1 cellular context compared by ENCODE assay signal in the genomic region with DNA sequence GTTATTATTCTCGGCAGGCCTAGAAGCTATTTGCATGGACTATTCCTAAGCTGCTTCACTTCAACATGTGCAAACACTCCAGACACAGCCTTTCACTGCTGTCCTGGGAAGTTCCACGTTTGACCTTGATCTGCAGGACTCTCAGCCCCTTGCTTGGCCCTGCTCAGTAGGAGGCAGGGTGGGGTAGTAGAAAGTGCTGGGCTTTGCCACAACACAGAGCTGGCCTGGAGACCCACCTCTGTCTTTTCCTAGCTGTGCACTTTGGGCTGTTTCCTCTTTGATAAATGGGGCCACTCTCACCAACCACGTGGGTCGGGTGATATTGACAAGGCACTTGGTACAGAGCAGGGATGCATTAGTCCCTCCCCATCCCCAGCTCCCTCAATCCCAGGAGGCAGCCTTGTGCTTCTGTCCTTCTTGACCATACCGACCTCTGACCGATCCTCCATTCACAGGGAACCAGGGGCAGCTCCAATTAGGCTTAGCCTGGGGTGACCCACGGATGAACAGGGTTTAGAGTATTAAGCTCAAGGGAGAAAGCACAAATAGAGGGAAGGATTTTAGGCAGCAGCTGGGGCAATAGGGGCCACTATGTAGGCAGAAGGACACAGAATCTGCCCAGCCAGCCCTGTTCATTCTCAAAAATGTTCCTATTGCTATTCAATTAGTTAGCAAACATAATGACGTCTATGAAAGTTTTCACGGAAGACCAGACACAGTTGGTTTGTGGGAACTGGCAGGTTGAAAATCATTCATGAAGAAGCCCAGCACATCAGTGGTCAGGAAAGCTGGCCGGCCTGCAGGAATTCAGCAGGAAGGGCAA.
TF ChIP-seq lines count a peak whose summit lies in the region.

No MANE protein-coding gene starts in this region.

TF ChIP-seq in HepG2, 621 proteins besides CTCF, POLR2A, EP300 and RAD21 (continued from another document and continues in another):
- no peak for TF ChIP-seq ZBTB34 (CRISPR knock-in tag; IDR thresholded peaks at IDR 0.05)
- TF ChIP-seq SAP130 (CRISPR knock-in tag; IDR thresholded peaks at IDR 0.05; ENCODE audit: low read depth) = peak; percentile 61
- no peak; the same call in 1 of the 2 replicates for TF ChIP-seq TCF7 (IDR thresholded peaks at IDR 0.05; ENCODE audit: low read depth)
- TF ChIP-seq CENPT (CRISPR knock-in tag; IDR thresholded peaks at IDR 0.05; ENCODE audit: low read depth) = no peak
- no peak for TF ChIP-seq YEATS2 (CRISPR knock-in tag; IDR thresholded peaks at IDR 0.05; ENCODE audit: borderline replicate concordance)
- no peak for TF ChIP-seq ZNF740 (CRISPR knock-in tag; IDR thresholded peaks at IDR 0.05)
- no peak for TF ChIP-seq ZNF607 (CRISPR knock-in tag; IDR thresholded peaks at IDR 0.05; ENCODE audit: borderline replicate concordance)
- no peak for TF ChIP-seq MIER2 (CRISPR knock-in tag; IDR thresholded peaks at IDR 0.05)
- TF ChIP-seq WIZ (CRISPR knock-in tag; IDR thresholded peaks at IDR 0.05) = no peak
- TF ChIP-seq, protein P1, sequence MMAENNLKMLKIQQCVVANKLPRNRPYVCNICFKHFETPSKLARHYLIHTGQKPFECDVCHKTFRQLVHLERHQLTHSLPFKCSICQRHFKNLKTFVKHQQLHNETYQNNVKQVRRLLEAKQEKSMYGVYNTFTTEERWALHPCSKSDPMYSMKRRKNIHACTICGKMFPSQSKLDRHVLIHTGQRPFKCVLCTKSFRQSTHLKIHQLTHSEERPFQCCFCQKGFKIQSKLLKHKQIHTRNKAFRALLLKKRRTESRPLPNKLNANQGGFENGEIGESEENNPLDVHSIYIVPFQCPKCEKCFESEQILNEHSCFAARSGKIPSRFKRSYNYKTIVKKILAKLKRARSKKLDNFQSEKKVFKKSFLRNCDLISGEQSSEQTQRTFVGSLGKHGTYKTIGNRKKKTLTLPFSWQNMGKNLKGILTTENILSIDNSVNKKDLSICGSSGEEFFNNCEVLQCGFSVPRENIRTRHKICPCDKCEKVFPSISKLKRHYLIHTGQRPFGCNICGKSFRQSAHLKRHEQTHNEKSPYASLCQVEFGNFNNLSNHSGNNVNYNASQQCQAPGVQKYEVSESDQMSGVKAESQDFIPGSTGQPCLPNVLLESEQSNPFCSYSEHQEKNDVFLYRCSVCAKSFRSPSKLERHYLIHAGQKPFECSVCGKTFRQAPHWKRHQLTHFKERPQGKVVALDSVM (CRISPR knock-in tag; IDR thresholded peaks at IDR 0.05) = no peak
- peak; percentile 84 for TF ChIP-seq GATAD2A (CRISPR knock-in tag; IDR thresholded peaks at IDR 0.05)
- no peak for TF ChIP-seq TBX3 (IDR thresholded peaks at IDR 0.05; ENCODE audit: borderline replicate concordance)
- TF ChIP-seq ZNF446 (CRISPR knock-in tag; IDR thresholded peaks at IDR 0.05) = no peak
- TF ChIP-seq JUND (CRISPR knock-in tag; IDR thresholded peaks at IDR 0.05) = no peak
- no peak for TF ChIP-seq ZNF564 (CRISPR knock-in tag; IDR thresholded peaks at IDR 0.05)
- no peak for TF ChIP-seq ZFAT (CRISPR knock-in tag; conservative IDR thresholded peaks at IDR 0.05)
- peak; percentile 29; the same call in 1 of the 2 replicates for TF ChIP-seq ZNF792 (CRISPR knock-in tag; IDR thresholded peaks at IDR 0.05)
- TF ChIP-seq ZBTB20 (CRISPR knock-in tag; IDR thresholded peaks at IDR 0.05; ENCODE audit: borderline replicate concordance, low read depth) = no peak
- TF ChIP-seq SRF (IDR thresholded peaks at IDR 0.05; ENCODE audit: low read depth, low read length) = no peak
- TF ChIP-seq, protein P2, sequence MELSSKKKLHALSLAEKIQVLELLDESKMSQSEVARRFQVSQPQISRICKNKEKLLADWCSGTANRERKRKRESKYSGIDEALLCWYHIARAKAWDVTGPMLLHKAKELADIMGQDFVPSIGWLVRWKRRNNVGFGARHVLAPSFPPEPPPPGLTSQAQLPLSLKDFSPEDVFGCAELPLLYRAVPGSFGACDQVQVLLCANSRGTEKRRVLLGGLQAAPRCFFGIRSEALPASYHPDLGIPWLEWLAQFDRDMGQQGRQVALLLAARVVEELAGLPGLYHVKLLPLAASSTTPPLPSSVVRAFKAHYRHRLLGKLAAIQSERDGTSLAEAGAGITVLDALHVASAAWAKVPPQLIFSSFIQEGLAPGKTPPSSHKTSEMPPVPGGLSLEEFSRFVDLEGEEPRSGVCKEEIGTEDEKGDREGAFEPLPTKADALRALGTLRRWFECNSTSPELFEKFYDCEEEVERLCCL (CRISPR knock-in tag; IDR thresholded peaks at IDR 0.05; ENCODE audit: borderline replicate concordance) = no peak
- TF ChIP-seq ZEB1 (IDR thresholded peaks at IDR 0.05; ENCODE audit: insufficient replicate concordance, low read depth) = no peak
- TF ChIP-seq HOXD1 (CRISPR knock-in tag; IDR thresholded peaks at IDR 0.05) = no peak
- no peak for TF ChIP-seq ZNF451 (CRISPR knock-in tag; IDR thresholded peaks at IDR 0.05)
- TF ChIP-seq HNRNPK (IDR thresholded peaks at IDR 0.05; ENCODE audit: low read depth, low read length, poor library complexity, severe bottlenecking) = no peak
- no peak for TF ChIP-seq TP53 (CRISPR knock-in tag; conservative IDR thresholded peaks at IDR 0.05)
- TF ChIP-seq, protein P3, sequence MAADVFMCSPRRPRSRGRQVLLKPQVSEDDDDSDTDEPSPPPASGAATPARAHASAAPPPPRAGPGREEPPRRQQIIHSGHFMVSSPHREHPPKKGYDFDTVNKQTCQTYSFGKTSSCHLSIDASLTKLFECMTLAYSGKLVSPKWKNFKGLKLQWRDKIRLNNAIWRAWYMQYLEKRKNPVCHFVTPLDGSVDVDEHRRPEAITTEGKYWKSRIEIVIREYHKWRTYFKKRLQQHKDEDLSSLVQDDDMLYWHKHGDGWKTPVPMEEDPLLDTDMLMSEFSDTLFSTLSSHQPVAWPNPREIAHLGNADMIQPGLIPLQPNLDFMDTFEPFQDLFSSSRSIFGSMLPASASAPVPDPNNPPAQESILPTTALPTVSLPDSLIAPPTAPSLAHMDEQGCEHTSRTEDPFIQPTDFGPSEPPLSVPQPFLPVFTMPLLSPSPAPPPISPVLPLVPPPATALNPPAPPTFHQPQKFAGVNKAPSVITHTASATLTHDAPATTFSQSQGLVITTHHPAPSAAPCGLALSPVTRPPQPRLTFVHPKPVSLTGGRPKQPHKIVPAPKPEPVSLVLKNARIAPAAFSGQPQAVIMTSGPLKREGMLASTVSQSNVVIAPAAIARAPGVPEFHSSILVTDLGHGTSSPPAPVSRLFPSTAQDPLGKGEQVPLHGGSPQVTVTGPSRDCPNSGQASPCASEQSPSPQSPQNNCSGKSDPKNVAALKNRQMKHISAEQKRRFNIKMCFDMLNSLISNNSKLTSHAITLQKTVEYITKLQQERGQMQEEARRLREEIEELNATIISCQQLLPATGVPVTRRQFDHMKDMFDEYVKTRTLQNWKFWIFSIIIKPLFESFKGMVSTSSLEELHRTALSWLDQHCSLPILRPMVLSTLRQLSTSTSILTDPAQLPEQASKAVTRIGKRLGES (CRISPR knock-in tag; IDR thresholded peaks at IDR 0.05; ENCODE audit: borderline replicate concordance) = no peak
- no peak for TF ChIP-seq PTBP1 (IDR thresholded peaks at IDR 0.05; ENCODE audit: low read depth, low read length, poor library complexity, severe bottlenecking)
- TF ChIP-seq ZKSCAN8 (CRISPR knock-in tag; IDR thresholded peaks at IDR 0.05; ENCODE audit: borderline replicate concordance) = no peak; the same call in 1 of the 2 replicates
- no peak for TF ChIP-seq ZNF558 (CRISPR knock-in tag; IDR thresholded peaks at IDR 0.05; ENCODE audit: borderline replicate concordance)
- TF ChIP-seq ZNF234 (CRISPR knock-in tag; conservative IDR thresholded peaks at IDR 0.05) = no peak
- TF ChIP-seq ZMYM2 (CRISPR knock-in tag; IDR thresholded peaks at IDR 0.05) = no peak
- TF ChIP-seq NBN (conservative IDR thresholded peaks at IDR 0.05) = no peak
- TF ChIP-seq MTA1 (CRISPR knock-in tag; IDR thresholded peaks at IDR 0.05; ENCODE audit: borderline replicate concordance) = peak; percentile 65; the same call in 1 of the 2 replicates
- TF ChIP-seq ZNF646 (CRISPR knock-in tag; IDR thresholded peaks at IDR 0.05) = no peak
- no peak for TF ChIP-seq ZNF598 (CRISPR knock-in tag; IDR thresholded peaks at IDR 0.05; ENCODE audit: borderline replicate concordance)
- no peak; the same call in 1 of the 2 replicates for TF ChIP-seq ZBED4 (CRISPR knock-in tag; IDR thresholded peaks at IDR 0.05; ENCODE audit: borderline replicate concordance)
